18 cellular contexts compared by ENCODE assay signal in genomic region chr2:15634846-15635490, GRCh38. TPM values are rescaled to one million over a fixed set of nuclear protein-coding genes. Genes with fewer than 3 reads are reported as not detected.
DNase-seq lines count a peak whose midpoint lies in the region; ATAC-seq and TF ChIP-seq lines count a peak whose summit lies in the region.
"Had no signal": no experiment of that assay in that cellular context is flagged by ENCODE, and none has a peak within 500 bp of the region (broad histone marks: within the 10 kb centered on the region; RNA-seq: fewer than 3 reads in every experiment).

No MANE protein-coding gene starts in this region.

- no peak overlapping the region for H2BK5ac ChIP-seq in mesenchymal stem cell (ENCODE audit: low read depth, low read length, poor library complexity, severe bottlenecking)

- H3K4me1 ChIP-seq in mesenchymal stem cell (ENCODE audit: control insufficient read depth, insufficient read depth, low read depth, low read length) (peaks cover 5% of the 10 kb centered on the region), mammary epithelial cell (ENCODE audit: insufficient read depth, low read length) (peaks cover 3% of the 10 kb centered on the region), mucosa of descending colon (ENCODE audit: low read depth) (no peaks in the 10 kb centered on the region)

- no TSS peak for BruUV-seq in mammary epithelial cell (replicated peaks; lab: Mats Ljungman, UMichigan)

- H3K9me3 ChIP-seq in mesenchymal stem cell (ENCODE audit: control insufficient read depth, low read length): no peaks in the 10 kb centered on the region
- H3K9me3 ChIP-seq in mammary epithelial cell (replicated peaks; ENCODE audit: insufficient read depth, low read length): no peaks in the 10 kb centered on the region
- H3K9me3 ChIP-seq in mucosa of descending colon: no peaks in the 10 kb centered on the region

- ATAC-seq in mucosa of descending colon: no peak
- ATAC-seq: T-cell had no signal

- H2BK12ac ChIP-seq in mesenchymal stem cell (ENCODE audit: low read length in 2 of 2): no peak overlapping the region

- H2AK5ac ChIP-seq in mesenchymal stem cell (ENCODE audit: low read length, severe bottlenecking): no peak overlapping the region

- CTCF ChIA-PET in mammary epithelial cell (lab: Charles Lee; ENCODE audit: low non-redundant PET): no interaction called here

- no peak overlapping the region for H2BK15ac ChIP-seq in mesenchymal stem cell (ENCODE audit: low read depth, poor library complexity, severe bottlenecking)

- H3K4me2 ChIP-seq in mesenchymal stem cell (ENCODE audit: low read length, poor library complexity, severe bottlenecking) (no peak overlapping the region), mammary epithelial cell (ENCODE audit: insufficient read depth, low read depth, low read length) (no peak overlapping the region)

- H3K79me1 ChIP-seq in mesenchymal stem cell (replicated peaks; ENCODE audit: low read length, poor library complexity, severe bottlenecking): peaks cover 8% of the 10 kb centered on the region

- H4K20me1 ChIP-seq in mammary epithelial cell (ENCODE audit: insufficient read depth, low read length): no peaks in the 10 kb centered on the region

- TF ChIP-seq RAD21 in Ishikawa (IDR thresholded peaks at IDR 0.05; ENCODE audit: low read depth): no peak

- H3K9ac ChIP-seq in mesenchymal stem cell (ENCODE audit: low read length) (no peak overlapping the region), mammary epithelial cell (ENCODE audit: insufficient read depth, low read length) (no peak overlapping the region)

- H3K27ac ChIP-seq in mesenchymal stem cell (ENCODE audit: low read length, poor library complexity, severe bottlenecking) (no peak overlapping the region), mammary epithelial cell (ENCODE audit: insufficient read depth, low read depth, low read length) (no peak overlapping the region)
- H3K27ac ChIP-seq: WERI-Rb-1 had no signal

- WGBS in mesenchymal stem cell: no CpG with 5 or more reads among the region's 1 CpG
- 17% methylated on average over 1 of the region's 1 CpG for WGBS in mammary epithelial cell (ENCODE audit: low coverage, missing lambda C conversion rate)

- dilution Hi-C loops in mammary epithelial cell (cut with HindIII; ENCODE audit: low sequenced_read_pairs): no loop called here

- no peak overlapping the region for H4K8ac ChIP-seq in mesenchymal stem cell (ENCODE audit: low read length)

- no peak overlapping the region for H2BK120ac ChIP-seq in mesenchymal stem cell (ENCODE audit: low read depth, low read length)

- no peaks in the 10 kb centered on the region for H3K79me2 ChIP-seq in mammary epithelial cell (ENCODE audit: insufficient read depth, low read length)

- no peak overlapping the region for H4K91ac ChIP-seq in mesenchymal stem cell (ENCODE audit: low read length)

- intact Hi-C loops in mammary epithelial cell (cut with micrococcal nuclease) (loop anchor here (5.0 kb wide), 1 partner anchor 97 kb away; no protein-coding TSS in a partner anchor), mucosa of descending colon (cut with DNase I, micrococcal nuclease) (loop anchor here (5.0 to 10.0 kb wide), 2 partner anchors 870 to 872 kb away; no protein-coding TSS in a partner anchor)

- H2AFZ ChIP-seq in mesenchymal stem cell (ENCODE audit: low read depth, low read length): no peak overlapping the region
- no peak overlapping the region for H2AFZ ChIP-seq in mammary epithelial cell (ENCODE audit: low read depth, low read length)

- H3K23ac ChIP-seq in mesenchymal stem cell (ENCODE audit: low read length in 2 of 2): no peak overlapping the region

- TF ChIP-seq CTCF in mammary epithelial cell (conservative IDR thresholded peaks at IDR 0.05 in 1 of 2, IDR thresholded peaks at IDR 0.05 in 1 of 2; ENCODE audit: extremely low read depth in 1 of 2, insufficient read depth in 1 of 2, low read depth in 1 of 2, low read length in 2 of 2) (no peak), mucosa of descending colon (IDR thresholded peaks at IDR 0.05) (no peak)

- in situ Hi-C loops in mammary epithelial cell (cut with MboI; ENCODE audit: low sequenced_read_pairs in 2 of 2) (loop anchor here (10.0 to 25.0 kb wide), 4 partner anchors 302 to 980 kb away; partner anchors contain the start of gene MYCN (in 1 of the 2)), ACHN (cut with HindIII; ENCODE audit: low pct_ligation_motif_present, low pct_unique_long_range_greater_than_20kb, low sequenced_read_pairs) (loop anchor here (25.0 kb wide), 1 partner anchor 102 kb away; no protein-coding TSS in a partner anchor)

- H3K18ac ChIP-seq in mesenchymal stem cell (ENCODE audit: low read depth in 1 of 2, low read length in 2 of 2): no peak overlapping the region

- H3K36me3 ChIP-seq in mesenchymal stem cell (ENCODE audit: control insufficient read depth in 1 of 2, insufficient read depth in 2 of 2, low read depth in 1 of 2, low read length in 2 of 2): peaks cover 11 to 60% of the 10 kb centered on the region in 2 experiments
- peaks cover 23% of the 10 kb centered on the region for H3K36me3 ChIP-seq in mammary epithelial cell (ENCODE audit: insufficient read depth, low read length)
- H3K36me3 ChIP-seq in mucosa of descending colon (ENCODE audit: low read depth): no peaks in the 10 kb centered on the region

- H3K4ac ChIP-seq in mesenchymal stem cell (ENCODE audit: low read depth in 1 of 2, low read length in 2 of 2): no peak overlapping the region

- no peak overlapping the region for H3K14ac ChIP-seq in mesenchymal stem cell (ENCODE audit: low read length in 2 of 2)

- TF ChIP-seq EP300 in Ishikawa (IDR thresholded peaks at IDR 0.05; ENCODE audit: borderline replicate concordance): peak; percentile 94

- H3K4me3 ChIP-seq in mesenchymal stem cell (ENCODE audit: insufficient read depth in 1 of 2, low read depth in 1 of 2, low read length in 2 of 2): no peak overlapping the region
- H3K4me3 ChIP-seq in mammary epithelial cell (replicated peaks in 1 of 3; ENCODE audit: insufficient read depth in 1 of 3, low read depth in 2 of 3, low read length in 3 of 3): no peak overlapping the region
- no peak overlapping the region for H3K4me3 ChIP-seq in mucosa of descending colon

- DNase-seq in A172 (ENCODE audit: low spot score) (peak; percentile 8), dermis microvascular lymphatic vessel endothelial cell (ENCODE audit: low read depth in 2 of 2) (peak; percentile 79 to 89), mesenchymal stem cell (peak; percentile 14), COLO829 (ENCODE audit: low spot score) (no peak), mammary epithelial cell (no peak), mucosa of descending colon (no peak), ACHN (no peak)
- DNase-seq: activated CD8-positive, alpha-beta memory T cell treated with anti-CD3 and anti-CD28 coated beads for 24 hours; amniotic stem cell; head of caudate nucleus; NCI-H187 treated with DMSO at 0.1 percent for 48 hours; NK-92 treated with Interleukin-12 subunit alpha and Interleukin-12 subunit beta, amount 100 ng/mL, for 24 hours; retina; stimulated activated CD4-positive, alpha-beta T cell treated with anti-CD3 and anti-CD28 coated beads, Interleukin-15, amount 100 ng/mL, for 24 hours; stimulated activated naive CD4-positive, alpha-beta T cell treated with Interleukin-2 at 50 U/mL for 16 hours; T-cell; WERI-Rb-1 had no signal

- H3K27me3 ChIP-seq in mesenchymal stem cell (ENCODE audit: control insufficient read depth in 1 of 2, insufficient read depth in 1 of 2, low read length in 2 of 2) (no peaks in the 10 kb centered on the region), mammary epithelial cell (ENCODE audit: insufficient read depth, low read length) (no peaks in the 10 kb centered on the region)

TF ChIP-seq in Ishikawa, 13 proteins besides CTCF, POLR2A, EP300 and RAD21 (continues in another document):
- TF ChIP-seq FOXM1 (IDR thresholded peaks at IDR 0.05; ENCODE audit: borderline replicate concordance, low read depth) (peak; percentile 93), TEAD4 (IDR thresholded peaks at IDR 0.05) (peak; percentile 86), TCF12 (IDR thresholded peaks at IDR 0.05; ENCODE audit: low read depth) (peak; percentile 84), CREB1 (IDR thresholded peaks at IDR 0.05; ENCODE audit: low read depth) (peak; percentile 5; the same call in 1 of the 2 replicates), USF1 (IDR thresholded peaks at IDR 0.05) (no peak)

RNA-seq across cellular contexts. Expression of gene DDX1, which starts 43.3 kb away (rescaled TPM):
- total RNA-seq in A172 (2014; rRNA removed; shearing (Covaris generic)): 112 and 120 TPM in 2 replicates
- total RNA-seq in dermis microvascular lymphatic vessel endothelial cell (62.0 and 67.5 TPM in 2 replicates), mammary epithelial cell (100 to 1,000 TPM in 1 of 2 donors, 10 to 100 TPM in 1; 47.2 to 107 TPM), mucosa of descending colon (10 to 100 TPM; 70.7 to 96.7 (median 72.4) TPM)
- polyA plus RNA-seq in mesenchymal stem cell (2013, experiment 1 of 2): 92.2 TPM
- 94.3 TPM for polyA plus RNA-seq in mesenchymal stem cell (2013, experiment 2 of 2)
- 71.0 TPM for polyA plus RNA-seq in mammary epithelial cell
- 51.1 TPM for polyA minus RNA-seq in mammary epithelial cell

Comparison
In these comparisons a context has a peak if more than half of its experiments do, and no peak if none do; other contexts are left out.
1. DNase-seq: peak in A172 (single experiment), dermis microvascular lymphatic vessel endothelial cell (2 of 2) and mesenchymal stem cell (single experiment); none in COLO829 (single experiment), mammary epithelial cell (single experiment), mucosa of descending colon (0 of 3) and ACHN (single experiment).